Comparison of ENCODE assay signal across 8 cellular contexts in genomic region chr20:34874094-34874654, GRCh38. TPM values are rescaled to one million over a fixed set of nuclear protein-coding genes. Genes with fewer than 3 reads are reported as not detected.
A peak's percentile ranks its signal among the peaks of the same experiment; 100 is the strongest.
DNase-seq lines count a peak whose midpoint lies in the region; ATAC-seq, FAIRE-seq and TF ChIP-seq lines count a peak whose summit lies in the region.

No MANE protein-coding gene starts in this region.

- H3K27me3 ChIP-seq in spleen (replicated peaks in 1 of 7) = no peaks in the 10 kb centered on the region

- no peak for TF ChIP-seq POLR2A in spleen (IDR thresholded peaks at IDR 0.05)

- DNase-seq in ACHN (peak; percentile 86), GM19239 (ENCODE audit: insufficient read length, low spot score) (no peak), NCI-H2171 (lab: John Stamatoyannopoulos, UW) (peak; percentile 18), UCSD-AML1 (lab: John Stamatoyannopoulos, UW; ENCODE audit: unreplicated experiment) (peak; percentile 69), kidney (no peak), spleen (no peak)
- peak; percentile 34 for DNase-seq in central memory CD4-positive, alpha-beta T cell

- in situ Hi-C loops in ACHN (cut with HindIII; ENCODE audit: low pct_ligation_motif_present, low pct_unique_long_range_greater_than_20kb, low sequenced_read_pairs) = no loop called here

- H3K4me3 ChIP-seq in kidney (ENCODE audit: low read length in 2 of 2) (peak overlapping the region in 1 of 2 donors; percentile 51), spleen (no peak overlapping the region)

- no peaks in the 10 kb centered on the region for H3K36me3 ChIP-seq in kidney (ENCODE audit: control insufficient read depth in 1 of 2, insufficient read depth in 2 of 2, low read length in 2 of 2)
- H3K36me3 ChIP-seq in spleen = no peaks in the 10 kb centered on the region

- H3K9ac ChIP-seq in kidney (ENCODE audit: low read length in 2 of 2) = peak overlapping the region in 1 of 2 donors; percentile 29

- TF ChIP-seq CTCF in kidney (IDR thresholded peaks at IDR 0.05; ENCODE audit: borderline replicate concordance, extremely low read depth, insufficient read depth) (peak; percentile 94), spleen (IDR thresholded peaks at IDR 0.05 in 8 of 11, conservative IDR thresholded peaks at IDR 0.05 in 3 of 11) (peak; percentile 50 to 91 (median 80))

- ATAC-seq in GM18517 (IDR thresholded peaks at IDR 0.05; ENCODE audit: unreplicated experiment) = no peak

- WGBS in spleen, 5 donors = 22 to 33% (median 32%) methylated on average over 2 of the region's 2 CpGs

- peak; percentile 59 for FAIRE-seq in GM19239 (lab: Jason Lieb, UNC)
- no peak for FAIRE-seq in kidney (lab: Jason Lieb, UNC)

- intact Hi-C loops in kidney (cut with DNase I) = loop anchor here (5.0 kb wide), 1 partner anchor 83 kb away; the partner anchor contains the start of genes GSS and MYH7B
- intact Hi-C loops in spleen (cut with DNase I; ENCODE audit: low total_unique reads) = loop anchor here (5.0 kb wide), 1 partner anchor 83 kb away; the partner anchor contains the start of genes GSS and MYH7B

- H3K27ac ChIP-seq in kidney (ENCODE audit: low read depth in 2 of 2, low read length in 2 of 2) = peak overlapping the region; percentile 61 to 88
- H3K27ac ChIP-seq in spleen = peak overlapping the region in 4 of 8 donors; percentile 37 to 95 (median 90)

- H3K9me3 ChIP-seq in kidney (ENCODE audit: control insufficient read depth in 1 of 2, low read length in 2 of 2) = no peaks in the 10 kb centered on the region
- no peaks in the 10 kb centered on the region for H3K9me3 ChIP-seq in spleen

- H3K4me1 ChIP-seq in kidney (ENCODE audit: control insufficient read depth in 1 of 2, insufficient read depth in 1 of 2, low read depth in 1 of 2, low read length in 2 of 2) = peaks cover 13 to 31% of the 10 kb centered on the region in 2 donors
- H3K4me1 ChIP-seq in spleen = peaks cover 19 to 74% (median 53%) of the 10 kb centered on the region in 6 donors

RNA-seq across cellular contexts. Expression of gene GGT7, which starts 1.5 kb away (rescaled TPM):
- total RNA-seq in kidney (27.0 TPM), spleen (10 to 100 TPM in 6 of 7 donors, 1 to 10 TPM in 1; 9.7 to 22.1 (median 13.0) TPM)
- polyA plus RNA-seq in kidney (ENCODE audit: insufficient read depth, low read depth, low replicate concordance) (24.3 TPM), spleen (10 to 100 TPM in 1 of 3 donors, 1 to 10 TPM in 2; 4.3 to 11.4 (median 5.7) TPM)

RNA-seq across cellular contexts. Expression of gene ACSS2, which starts 2.2 kb away (rescaled TPM):
- total RNA-seq in kidney (53.1 TPM), spleen (10 to 100 TPM; 23.2 to 43.6 (median 33.2) TPM)
- polyA plus RNA-seq in kidney (ENCODE audit: insufficient read depth, low read depth, low replicate concordance) (98.9 TPM), spleen (10 to 100 TPM in 2 of 3 donors, 1 to 10 TPM in 1; 8.9 to 20.3 (median 15.6) TPM)

RNA-seq across cellular contexts. Expression of gene NCOA6, which starts 48.7 kb away (rescaled TPM):
- total RNA-seq in kidney (28.1 TPM), spleen (10 to 100 TPM; 24.0 to 32.8 (median 28.5) TPM)
- polyA plus RNA-seq in kidney (ENCODE audit: insufficient read depth, low read depth, low replicate concordance) (30.8 TPM), spleen (10 to 100 TPM; 13.6 to 19.4 (median 16.2) TPM)

Comparison
In these comparisons a context has a peak if more than half of its experiments do, and no peak if none do; other contexts are left out.
1. DNase-seq: peak in ACHN (single experiment), NCI-H2171 (single experiment), UCSD-AML1 (single experiment) and central memory CD4-positive, alpha-beta T cell (single experiment); none in GM19239 (single experiment), kidney (single experiment) and spleen (single experiment).